ENCODE assay signal across 8 cellular contexts in genomic region chr17:44005865-44006580, GRCh38. TPM values are rescaled to one million over a fixed set of nuclear protein-coding genes. Genes with fewer than 3 reads are reported as not detected.
DNase-seq lines count a peak whose midpoint lies in the region; ATAC-seq and TF ChIP-seq lines count a peak whose summit lies in the region.

No MANE protein-coding gene starts in this region.

- peaks cover 3% of the 10 kb centered on the region for H3K27me3 Mint-ChIP-seq in activated T-helper 17 cell treated with anti-CD3 and anti-CD28 coated beads, Interleukin-2, amount 50 U/mL, for 72 hours
- H3K27me3 Mint-ChIP-seq in glutamatergic neuron (ENCODE audit: unreplicated experiment) = peaks cover 15% of the 10 kb centered on the region

- POLR2A ChIA-PET in GM10248 (lab: Yijun Ruan, JAX) = no interaction called here

- no peaks in the 10 kb centered on the region for H3K9me3 Mint-ChIP-seq in activated T-helper 17 cell treated with anti-CD3 and anti-CD28 coated beads, Interleukin-2, amount 50 U/mL, for 72 hours
- peaks cover 2% of the 10 kb centered on the region for H3K9me3 Mint-ChIP-seq in glutamatergic neuron (ENCODE audit: unreplicated experiment)

- H3K4me3 Mint-ChIP-seq in activated T-helper 17 cell treated with anti-CD3 and anti-CD28 coated beads, Interleukin-2, amount 50 U/mL, for 72 hours = peak overlapping the region; percentile 97
- peak overlapping the region; percentile 90 for H3K4me3 Mint-ChIP-seq in glutamatergic neuron (ENCODE audit: unreplicated experiment)

- TF ChIP-seq POLR2A in NB4 (IDR thresholded peaks at IDR 0.05; ENCODE audit: extremely low read depth, insufficient read length) = no peak

- peak; percentile 57 for DNase-seq in GM10248 (ENCODE audit: extremely low spot score)
- DNase-seq in NB4 (ENCODE audit: low read depth) = peak; percentile 36
- peak; percentile 60 for DNase-seq in glutamatergic neuron
- peak; percentile 87 for DNase-seq in posterior vena cava (ENCODE audit: low spot score)
- no peak for DNase-seq in LoVo (ENCODE audit: low spot score)
- no peak for DNase-seq in UCSD-AML1 (lab: John Stamatoyannopoulos, UW; ENCODE audit: unreplicated experiment)
- DNase-seq in NCI-H1930 (lab: John Stamatoyannopoulos, UW) = no peak

- H3K27ac Mint-ChIP-seq in activated T-helper 17 cell treated with anti-CD3 and anti-CD28 coated beads, Interleukin-2, amount 50 U/mL, for 72 hours = peak overlapping the region; percentile 93
- peak overlapping the region; percentile 17 for H3K27ac Mint-ChIP-seq in glutamatergic neuron (ENCODE audit: unreplicated experiment)

- peak overlapping the region; percentile 28 for H3K4me3 ChIP-seq in NB4 (ENCODE audit: low read depth, low read length)

- intact Hi-C loops in posterior vena cava (cut with DNase I) = no loop called here

- CTCF ChIA-PET in GM10248 (lab: Yijun Ruan, JAX) = interaction anchor here (1.0 to 2.0 kb wide), 3 partner anchors 10 to 37 kb away, joined by 3 to 8 read pairs (median 5); no protein-coding TSS in a partner anchor

- peaks cover 9% of the 10 kb centered on the region for H3K4me1 Mint-ChIP-seq in activated T-helper 17 cell treated with anti-CD3 and anti-CD28 coated beads, Interleukin-2, amount 50 U/mL, for 72 hours
- peaks cover 3% of the 10 kb centered on the region for H3K4me1 Mint-ChIP-seq in glutamatergic neuron (ENCODE audit: low read depth, unreplicated experiment)

- peaks cover 46% of the 10 kb centered on the region for H3K36me3 Mint-ChIP-seq in activated T-helper 17 cell treated with anti-CD3 and anti-CD28 coated beads, Interleukin-2, amount 50 U/mL, for 72 hours (ENCODE audit: low read depth)
- no peaks in the 10 kb centered on the region for H3K36me3 Mint-ChIP-seq in glutamatergic neuron (ENCODE audit: unreplicated experiment)

- peak; percentile 37 for ATAC-seq in activated T-helper 17 cell treated with anti-CD3 and anti-CD28 coated beads, Interleukin-2, amount 50 U/mL, for 72 hours (replicated peaks)

- no peak for TF ChIP-seq CTCF in GM10248 (IDR thresholded peaks at IDR 0.05; ENCODE audit: control extremely low read depth, extremely low read depth, low read depth, missing control alignments)
- TF ChIP-seq CTCF in NB4 (IDR thresholded peaks at IDR 0.05; ENCODE audit: low read depth, low read length) = no peak
- TF ChIP-seq CTCF in glutamatergic neuron (IDR thresholded peaks at IDR 0.05; ENCODE audit: partially characterized antibody, unreplicated experiment) = no peak

RNA-seq across cellular contexts. Expression of gene NAGS, which starts 1.6 kb away (rescaled TPM):
- 1 to 10 TPM in 1 of 2 donors, under 1 TPM in 1; 0.48 to 4.8 TPM for total RNA-seq in activated T-helper 17 cell treated with anti-CD3 and anti-CD28 coated beads, Interleukin-2, amount 50 U/mL, for 72 hours
- total RNA-seq in glutamatergic neuron (ENCODE audit: unreplicated experiment) = 0.49 TPM
- total RNA-seq in posterior vena cava = 1 to 10 TPM in 1 of 2 donors, under 1 TPM in 1; 0.86 to 1.2 TPM

RNA-seq across cellular contexts. Expression of gene TMEM101, which starts 8.7 kb away (rescaled TPM):
- 10 to 100 TPM; 33.0 to 35.1 TPM for total RNA-seq in activated T-helper 17 cell treated with anti-CD3 and anti-CD28 coated beads, Interleukin-2, amount 50 U/mL, for 72 hours
- total RNA-seq in glutamatergic neuron (ENCODE audit: unreplicated experiment) (22.6 TPM), posterior vena cava (10 to 100 TPM; 12.9 to 14.8 TPM)

RNA-seq across cellular contexts. Expression of gene PYY, which starts 52.3 kb away (rescaled TPM):
- total RNA-seq in activated T-helper 17 cell treated with anti-CD3 and anti-CD28 coated beads, Interleukin-2, amount 50 U/mL, for 72 hours = not detected
- total RNA-seq in glutamatergic neuron (ENCODE audit: unreplicated experiment) (not detected), posterior vena cava (not detected)

Comparison
In these comparisons a context has a peak if more than half of its experiments do, and no peak if none do; other contexts are left out.
1. DNase-seq: peak in GM10248 (single experiment), NB4 (single experiment), glutamatergic neuron (single experiment) and posterior vena cava (single experiment); none in LoVo (single experiment), UCSD-AML1 (single experiment) and NCI-H1930 (0 of 2).